ENCODE assay signal across 28 cellular contexts in genomic region chr2:168049609-168050008, GRCh38.
"Had no signal": no experiment of that assay in that cellular context is flagged by ENCODE, and none has a peak within 500 bp of the region (broad histone marks: within the 10 kb centered on the region; RNA-seq: fewer than 3 reads in every experiment).

No MANE protein-coding gene starts in this region.

- H3K27me3 Mint-ChIP-seq: naive B cell; naive thymus-derived CD8-positive, alpha-beta T cell; progenitor cell of endocrine pancreas; stimulated activated naive CD8-positive, alpha-beta T cell treated with anti-CD3 and anti-CD28 coated beads, Interleukin-15, Interleukin-2, amounts not matched to agents 100 ng/mL and 50 ng/mL, for 24 hours had no signal

- H3K27me3 ChIP-seq: neutrophil, right lobe of liver, sigmoid colon, stomach, thyroid gland, tibial nerve, upper lobe of left lung, vagina had no signal

- ATAC-seq: naive thymus-derived CD8-positive, alpha-beta T cell; psoas muscle; right cardiac atrium; right lobe of liver; stimulated activated effector memory CD8-positive, alpha-beta T cell treated with anti-CD3 and anti-CD28 coated beads, Interleukin-12 subunit alpha, Interleukin-12 subunit beta, amount 100 ng/mL, for 72 hours had no signal

- H3K4me1 ChIP-seq: parathyroid adenoma, psoas muscle, right lobe of liver, stomach, thyroid gland, upper lobe of left lung, vagina had no signal

- H3K27ac ChIP-seq: neutrophil, parathyroid adenoma, psoas muscle, right lobe of liver, sigmoid colon, stomach, thoracic aorta, thyroid gland, tibial nerve, upper lobe of left lung, vagina had no signal

- H3K9me3 ChIP-seq: neutrophil, psoas muscle, right lobe of liver, sigmoid colon, stomach, thoracic aorta, thyroid gland, tibial nerve, upper lobe of left lung, vagina had no signal

- H3K9me3 Mint-ChIP-seq: naive B cell; naive thymus-derived CD8-positive, alpha-beta T cell; nephron progenitor cell; neural crest cell; stimulated activated effector memory CD8-positive, alpha-beta T cell treated with anti-CD3 and anti-CD28 coated beads, Interleukin-12 subunit alpha, Interleukin-12 subunit beta, amount 100 ng/mL, for 72 hours; stimulated activated naive CD8-positive, alpha-beta T cell treated with anti-CD3 and anti-CD28 coated beads, Interleukin-15, Interleukin-2, amounts not matched to agents 100 ng/mL and 50 ng/mL, for 24 hours had no signal

- DNase-seq: naive B cell; naive thymus-derived CD8-positive, alpha-beta T cell; nephron progenitor cell; nucleus accumbens; posterior cingulate gyrus; psoas muscle; right cardiac atrium; right lobe of liver; sigmoid colon; small intestine; stimulated activated CD4-positive, alpha-beta T cell treated with anti-CD3 and anti-CD28 coated beads, Interleukin-15, amount 100 ng/mL, for 24 hours; stimulated activated CD4-positive, alpha-beta T cell treated with anti-CD3 and anti-CD28 coated beads, Interleukin-2, amount 100 ng/mL, for 24 hours; stimulated activated CD4-positive, alpha-beta T cell treated with anti-CD3 and anti-CD28 coated beads, Interleukin-2, amount 100 ng/mL, for 48 hours; stimulated activated CD4-positive, alpha-beta T cell treated with anti-CD3 and anti-CD28 coated beads, Interleukin-4, amount 100 ng/mL, for 24 hours; stimulated activated naive CD4-positive, alpha-beta T cell treated with Interleukin-2 at 50 U/mL for 16 hours; stomach; thyroid gland; trophoblast cell; upper lobe of left lung had no signal

- H3K9ac ChIP-seq: parathyroid adenoma had no signal

- H3K36me3 ChIP-seq: neutrophil, right lobe of liver, sigmoid colon, thoracic aorta, thyroid gland, tibial nerve, upper lobe of left lung, vagina had no signal

- H3K27ac Mint-ChIP-seq: stimulated activated effector memory CD8-positive, alpha-beta T cell treated with anti-CD3 and anti-CD28 coated beads, Interleukin-12 subunit alpha, Interleukin-12 subunit beta, amount 100 ng/mL, for 72 hours; stimulated activated naive CD8-positive, alpha-beta T cell treated with anti-CD3 and anti-CD28 coated beads, Interleukin-15, Interleukin-2, amounts not matched to agents 100 ng/mL and 50 ng/mL, for 24 hours had no signal

- H3K4me3 Mint-ChIP-seq: naive B cell; naive thymus-derived CD8-positive, alpha-beta T cell; nephron progenitor cell; neural crest cell; stimulated activated effector memory CD8-positive, alpha-beta T cell treated with anti-CD3 and anti-CD28 coated beads, Interleukin-12 subunit alpha, Interleukin-12 subunit beta, amount 100 ng/mL, for 72 hours; stimulated activated naive CD8-positive, alpha-beta T cell treated with anti-CD3 and anti-CD28 coated beads, Interleukin-15, Interleukin-2, amounts not matched to agents 100 ng/mL and 50 ng/mL, for 24 hours had no signal

- H3K4me3 ChIP-seq: psoas muscle, right lobe of liver, sigmoid colon, stomach, thoracic aorta, thyroid gland, tibial nerve, upper lobe of left lung, vagina had no signal
